In genomic region chrX:14672611-14673172, GRCh38 we compare ENCODE assay signal across 22 cellular contexts.
"Had no signal": no experiment of that assay in that cellular context is flagged by ENCODE, and none has a peak within 500 bp of the region (broad histone marks: within the 10 kb centered on the region; RNA-seq: fewer than 3 reads in every experiment).

No MANE protein-coding gene starts in this region.

- H3K4me1 Mint-ChIP-seq: activated naive CD4-positive, alpha-beta T cell treated with anti-CD3 and anti-CD28 coated beads, Interleukin-2, amount 10 ng/mL, durations not matched to agents 7 days and 5 days had no signal

- H3K4me3 Mint-ChIP-seq: activated naive CD4-positive, alpha-beta T cell treated with anti-CD3 and anti-CD28 coated beads, Interleukin-2, amount 10 ng/mL, durations not matched to agents 7 days and 5 days; natural killer cell treated with Interleukin-12 subunit alpha and Interleukin-12 subunit beta and Interleukin-15 and Interleukin-18, amount 100 ng/mL, for 72 hours; stimulated activated memory B cell treated with anti-CD40 and anti-IgM and Interleukin-4, amounts not matched to agents 10 μg/mL and 1 μg/mL and 100 μg/mL, for 72 hours; stimulated activated naive CD8-positive, alpha-beta T cell treated with anti-CD3 and anti-CD28 coated beads, Interleukin-15, amount 100 ng/mL, for 72 hours had no signal

- H3K27me3 ChIP-seq: gastroesophageal sphincter, upper lobe of left lung, vagina had no signal

- H3K27ac Mint-ChIP-seq: activated naive CD4-positive, alpha-beta T cell treated with anti-CD3 and anti-CD28 coated beads, Interleukin-2, amount 10 ng/mL, durations not matched to agents 7 days and 5 days; natural killer cell treated with Interleukin-12 subunit alpha and Interleukin-12 subunit beta and Interleukin-15 and Interleukin-18, amount 100 ng/mL, for 72 hours had no signal

- H3K9me3 Mint-ChIP-seq: activated naive CD4-positive, alpha-beta T cell treated with anti-CD3 and anti-CD28 coated beads, Interleukin-2, amount 10 ng/mL, durations not matched to agents 7 days and 5 days; stimulated activated naive CD8-positive, alpha-beta T cell treated with anti-CD3 and anti-CD28 coated beads, Interleukin-15, amount 100 ng/mL, for 72 hours had no signal

- H3K36me3 ChIP-seq: gastroesophageal sphincter, upper lobe of left lung, vagina had no signal

- H3K9me3 ChIP-seq: gastroesophageal sphincter, mucosa of descending colon, upper lobe of left lung, vagina had no signal

- H3K27me3 Mint-ChIP-seq: activated naive CD4-positive, alpha-beta T cell treated with anti-CD3 and anti-CD28 coated beads, Interleukin-2, amount 10 ng/mL, durations not matched to agents 7 days and 5 days; stimulated activated memory B cell treated with anti-CD40 and anti-IgM and Interleukin-4, amounts not matched to agents 10 μg/mL and 1 μg/mL and 100 μg/mL, for 72 hours; stimulated activated naive CD8-positive, alpha-beta T cell treated with anti-CD3 and anti-CD28 coated beads, Interleukin-15, amount 100 ng/mL, for 72 hours had no signal

- H3K4me2 ChIP-seq: smooth muscle cell had no signal

- H3K27ac ChIP-seq: gastroesophageal sphincter, upper lobe of left lung, vagina, VCaP had no signal

- H3K4me3 ChIP-seq: gastroesophageal sphincter, mucosa of descending colon, smooth muscle cell, upper lobe of left lung, vagina had no signal

- H3K36me3 Mint-ChIP-seq: activated naive CD4-positive, alpha-beta T cell treated with anti-CD3 and anti-CD28 coated beads, Interleukin-2, amount 10 ng/mL, durations not matched to agents 7 days and 5 days; natural killer cell treated with Interleukin-12 subunit alpha and Interleukin-12 subunit beta and Interleukin-15 and Interleukin-18, amount 100 ng/mL, for 72 hours; stimulated activated memory B cell treated with anti-CD40 and anti-IgM and Interleukin-4, amounts not matched to agents 10 μg/mL and 1 μg/mL and 100 μg/mL, for 72 hours had no signal

- DNase-seq: activated CD4-positive, alpha-beta T cell treated with anti-CD3 and anti-CD28 coated beads for 48 hours; activated CD4-positive, alpha-beta T cell treated with anti-CD3 and anti-CD28 coated beads, Interleukin-2, amount 50 U/mL, for 48 hours; activated CD8-positive, alpha-beta memory T cell treated with anti-CD3 and anti-CD28 coated beads for 24 hours; activated gamma-delta T cell; activated naive CD4-positive, alpha-beta T cell treated with anti-CD3 and anti-CD28 coated beads, Interleukin-2, amount 10 ng/mL, durations not matched to agents 7 days and 5 days; amniotic stem cell; caudate nucleus; head of caudate nucleus; hippocampal formation; mucosa of descending colon; stimulated activated CD4-positive, alpha-beta T cell treated with anti-CD3 and anti-CD28 coated beads, Interleukin-1b, Interleukin-23, amount 100 ng/mL, for 48 hours; stimulated activated CD4-positive, alpha-beta T cell treated with anti-CD3 and anti-CD28 coated beads, Interleukin-4, amount 100 ng/mL, for 4 hours; stimulated activated CD8-positive, alpha-beta memory T cell treated with anti-CD3 and anti-CD28 coated beads, Interleukin-4, amount 100 ng/mL, for 48 hours; stimulated activated naive CD8-positive, alpha-beta T cell treated with anti-CD3 and anti-CD28 coated beads, Interleukin-15, amount 100 ng/mL, for 72 hours; substantia nigra; upper lobe of left lung had no signal

- ATAC-seq: gastroesophageal sphincter; natural killer cell treated with Interleukin-12 subunit alpha and Interleukin-12 subunit beta and Interleukin-15 and Interleukin-18, amount 100 ng/mL, for 72 hours; stimulated activated memory B cell treated with anti-CD40 and anti-IgM and Interleukin-4, amounts not matched to agents 10 μg/mL and 1 μg/mL and 100 μg/mL, for 72 hours had no signal

- H3K4me1 ChIP-seq: gastroesophageal sphincter, upper lobe of left lung, vagina had no signal
